ENCODE assay signal across 17 cellular contexts in genomic region chr13:33624740-33625139, GRCh38.
DNase-seq lines count a peak whose midpoint lies in the region; ATAC-seq lines count a peak whose summit lies in the region.
"Had no signal": no experiment of that assay in that cellular context is flagged by ENCODE, and none has a peak within 500 bp of the region (broad histone marks: within the 10 kb centered on the region; RNA-seq: fewer than 3 reads in every experiment).

No MANE protein-coding gene starts in this region.

- peaks cover 2% of the 10 kb centered on the region for H3K27me3 Mint-ChIP-seq in activated naive CD8-positive, alpha-beta T cell treated with anti-CD3 and anti-CD28 coated beads, Interleukin-2, amount 50 U/mL, for 24 hours
- no peaks in the 10 kb centered on the region for H3K27me3 Mint-ChIP-seq in activated naive CD8-positive, alpha-beta T cell treated with anti-CD3 and anti-CD28 coated beads for 36 hours
- H3K27me3 Mint-ChIP-seq in activated T-helper 1 cell treated with anti-CD3 and anti-CD28 coated beads, Interleukin-12 subunit alpha, Interleukin-12 subunit beta, Interleukin-2, Interleukin-4 antibody, amounts not matched to agents 30 ng/mL and 10 ng/mL and 1 ng/mL, durations not matched to agents 14 hours and 24 hours and 36 hours (ENCODE audit: insufficient read depth) = no peaks in the 10 kb centered on the region
- H3K27me3 Mint-ChIP-seq: CD4-positive, alpha-beta memory T cell had no signal

- no peaks in the 10 kb centered on the region for H3K9me3 Mint-ChIP-seq in activated naive CD8-positive, alpha-beta T cell treated with anti-CD3 and anti-CD28 coated beads, Interleukin-2, amount 50 U/mL, for 24 hours
- H3K9me3 Mint-ChIP-seq in activated naive CD8-positive, alpha-beta T cell treated with anti-CD3 and anti-CD28 coated beads for 36 hours = no peaks in the 10 kb centered on the region
- H3K9me3 Mint-ChIP-seq in activated T-helper 1 cell treated with anti-CD3 and anti-CD28 coated beads, Interleukin-12 subunit alpha, Interleukin-12 subunit beta, Interleukin-2, Interleukin-4 antibody, amounts not matched to agents 30 ng/mL and 10 ng/mL and 1 ng/mL, durations not matched to agents 14 hours and 24 hours and 36 hours = peaks cover 4% of the 10 kb centered on the region
- H3K9me3 Mint-ChIP-seq in stimulated activated effector memory CD8-positive, alpha-beta T cell treated with anti-CD3 and anti-CD28 coated beads, Interleukin-12 subunit alpha, Interleukin-12 subunit beta, amount 100 ng/mL, for 72 hours = no peaks in the 10 kb centered on the region
- H3K9me3 Mint-ChIP-seq: CD4-positive, alpha-beta memory T cell had no signal

- intact Hi-C loops in activated T-helper 1 cell treated with anti-CD3 and anti-CD28 coated beads, Interleukin-12 subunit alpha, Interleukin-12 subunit beta, Interleukin-2, Interleukin-4 antibody, amounts not matched to agents 30 ng/mL and 10 ng/mL and 1 ng/mL, durations not matched to agents 14 hours and 24 hours and 36 hours (cut with micrococcal nuclease) = no loop called here

- H3K4me1 Mint-ChIP-seq in activated naive CD8-positive, alpha-beta T cell treated with anti-CD3 and anti-CD28 coated beads, Interleukin-2, amount 50 U/mL, for 24 hours = no peaks in the 10 kb centered on the region
- peaks cover 6% of the 10 kb centered on the region for H3K4me1 Mint-ChIP-seq in activated naive CD8-positive, alpha-beta T cell treated with anti-CD3 and anti-CD28 coated beads for 36 hours
- peaks cover 24% of the 10 kb centered on the region for H3K4me1 Mint-ChIP-seq in activated T-helper 1 cell treated with anti-CD3 and anti-CD28 coated beads, Interleukin-12 subunit alpha, Interleukin-12 subunit beta, Interleukin-2, Interleukin-4 antibody, amounts not matched to agents 30 ng/mL and 10 ng/mL and 1 ng/mL, durations not matched to agents 14 hours and 24 hours and 36 hours (ENCODE audit: low read depth)
- peaks cover 10% of the 10 kb centered on the region for H3K4me1 Mint-ChIP-seq in stimulated activated effector memory CD8-positive, alpha-beta T cell treated with anti-CD3 and anti-CD28 coated beads, Interleukin-12 subunit alpha, Interleukin-12 subunit beta, amount 100 ng/mL, for 72 hours

- H3K36me3 Mint-ChIP-seq in activated naive CD8-positive, alpha-beta T cell treated with anti-CD3 and anti-CD28 coated beads, Interleukin-2, amount 50 U/mL, for 24 hours (ENCODE audit: low read depth) = no peaks in the 10 kb centered on the region
- H3K36me3 Mint-ChIP-seq in activated naive CD8-positive, alpha-beta T cell treated with anti-CD3 and anti-CD28 coated beads for 36 hours = no peaks in the 10 kb centered on the region
- no peaks in the 10 kb centered on the region for H3K36me3 Mint-ChIP-seq in activated T-helper 1 cell treated with anti-CD3 and anti-CD28 coated beads, Interleukin-12 subunit alpha, Interleukin-12 subunit beta, Interleukin-2, Interleukin-4 antibody, amounts not matched to agents 30 ng/mL and 10 ng/mL and 1 ng/mL, durations not matched to agents 14 hours and 24 hours and 36 hours (ENCODE audit: low read depth)
- H3K36me3 Mint-ChIP-seq in stimulated activated effector memory CD8-positive, alpha-beta T cell treated with anti-CD3 and anti-CD28 coated beads, Interleukin-12 subunit alpha, Interleukin-12 subunit beta, amount 100 ng/mL, for 72 hours = no peaks in the 10 kb centered on the region
- H3K36me3 Mint-ChIP-seq: CD4-positive, alpha-beta memory T cell had no signal

- DNase-seq in activated naive CD8-positive, alpha-beta T cell treated with anti-CD3 and anti-CD28 coated beads, Interleukin-2, amount 50 U/mL, for 24 hours = no peak
- DNase-seq in activated naive CD8-positive, alpha-beta T cell treated with anti-CD3 and anti-CD28 coated beads for 36 hours = no peak
- DNase-seq in NCI-H524 treated with DMSO at 0.1 percent for 48 hours (lab: John Stamatoyannopoulos, UW) = peak; percentile 45
- DNase-seq in activated T-helper 1 cell treated with anti-CD3 and anti-CD28 coated beads, Interleukin-12 subunit alpha, Interleukin-12 subunit beta, Interleukin-2, Interleukin-4 antibody, amounts not matched to agents 30 ng/mL and 10 ng/mL and 1 ng/mL, durations not matched to agents 14 hours and 24 hours and 36 hours (ENCODE audit: low spot score) = no peak
- DNase-seq in stimulated activated effector memory CD8-positive, alpha-beta T cell treated with anti-CD3 and anti-CD28 coated beads, Interleukin-12 subunit alpha, Interleukin-12 subunit beta, amount 100 ng/mL, for 72 hours (ENCODE audit: low spot score in 2 of 2) = no peak
- DNase-seq in NCI-H526 treated with DMSO at 0.1 percent for 48 hours (lab: John Stamatoyannopoulos, UW) = no peak
- DNase-seq in 8988T = no peak
- DNase-seq in NCI-H146 (lab: John Stamatoyannopoulos, UW) = no peak
- DNase-seq: ACHN; Calu3; CD4-positive, alpha-beta memory T cell; NCI-H1105 treated with DMSO at 0.1 percent for 48 hours; NCI-H187; NCI-H226; NCI-H69; PC-9 had no signal

- H3K27ac Mint-ChIP-seq in activated naive CD8-positive, alpha-beta T cell treated with anti-CD3 and anti-CD28 coated beads, Interleukin-2, amount 50 U/mL, for 24 hours = no peak overlapping the region
- no peak overlapping the region for H3K27ac Mint-ChIP-seq in activated naive CD8-positive, alpha-beta T cell treated with anti-CD3 and anti-CD28 coated beads for 36 hours
- peak overlapping the region; percentile 4 for H3K27ac Mint-ChIP-seq in activated T-helper 1 cell treated with anti-CD3 and anti-CD28 coated beads, Interleukin-12 subunit alpha, Interleukin-12 subunit beta, Interleukin-2, Interleukin-4 antibody, amounts not matched to agents 30 ng/mL and 10 ng/mL and 1 ng/mL, durations not matched to agents 14 hours and 24 hours and 36 hours
- peak overlapping the region; percentile 51 for H3K27ac Mint-ChIP-seq in stimulated activated effector memory CD8-positive, alpha-beta T cell treated with anti-CD3 and anti-CD28 coated beads, Interleukin-12 subunit alpha, Interleukin-12 subunit beta, amount 100 ng/mL, for 72 hours

- H3K4me3 Mint-ChIP-seq in activated naive CD8-positive, alpha-beta T cell treated with anti-CD3 and anti-CD28 coated beads, Interleukin-2, amount 50 U/mL, for 24 hours = no peak overlapping the region
- H3K4me3 Mint-ChIP-seq in activated naive CD8-positive, alpha-beta T cell treated with anti-CD3 and anti-CD28 coated beads for 36 hours = no peak overlapping the region
- no peak overlapping the region for H3K4me3 Mint-ChIP-seq in activated T-helper 1 cell treated with anti-CD3 and anti-CD28 coated beads, Interleukin-12 subunit alpha, Interleukin-12 subunit beta, Interleukin-2, Interleukin-4 antibody, amounts not matched to agents 30 ng/mL and 10 ng/mL and 1 ng/mL, durations not matched to agents 14 hours and 24 hours and 36 hours
- no peak overlapping the region for H3K4me3 Mint-ChIP-seq in stimulated activated effector memory CD8-positive, alpha-beta T cell treated with anti-CD3 and anti-CD28 coated beads, Interleukin-12 subunit alpha, Interleukin-12 subunit beta, amount 100 ng/mL, for 72 hours
- H3K4me3 Mint-ChIP-seq: CD4-positive, alpha-beta memory T cell had no signal

- ATAC-seq in activated naive CD8-positive, alpha-beta T cell treated with anti-CD3 and anti-CD28 coated beads, Interleukin-2, amount 50 U/mL, for 24 hours = peak; percentile 33
- ATAC-seq in stimulated activated effector memory CD8-positive, alpha-beta T cell treated with anti-CD3 and anti-CD28 coated beads, Interleukin-12 subunit alpha, Interleukin-12 subunit beta, amount 100 ng/mL, for 72 hours = peak; percentile 79
- ATAC-seq: HCT116 had no signal

Comparison
In these comparisons a context has a peak if more than half of its experiments do, and no peak if none do; other contexts are left out.
1. H3K27ac Mint-ChIP-seq: peak in activated T-helper 1 cell treated with anti-CD3 and anti-CD28 coated beads, Interleukin-12 subunit alpha, Interleukin-12 subunit beta, Interleukin-2, Interleukin-4 antibody, amounts not matched to agents 30 ng/mL and 10 ng/mL and 1 ng/mL, durations not matched to agents 14 hours and 24 hours and 36 hours (single experiment) and stimulated activated effector memory CD8-positive, alpha-beta T cell treated with anti-CD3 and anti-CD28 coated beads, Interleukin-12 subunit alpha, Interleukin-12 subunit beta, amount 100 ng/mL, for 72 hours (single experiment); none in activated naive CD8-positive, alpha-beta T cell treated with anti-CD3 and anti-CD28 coated beads, Interleukin-2, amount 50 U/mL, for 24 hours (single experiment) and activated naive CD8-positive, alpha-beta T cell treated with anti-CD3 and anti-CD28 coated beads for 36 hours (single experiment).